ENCODE assay signal across 21 cellular contexts in the genomic region with DNA sequence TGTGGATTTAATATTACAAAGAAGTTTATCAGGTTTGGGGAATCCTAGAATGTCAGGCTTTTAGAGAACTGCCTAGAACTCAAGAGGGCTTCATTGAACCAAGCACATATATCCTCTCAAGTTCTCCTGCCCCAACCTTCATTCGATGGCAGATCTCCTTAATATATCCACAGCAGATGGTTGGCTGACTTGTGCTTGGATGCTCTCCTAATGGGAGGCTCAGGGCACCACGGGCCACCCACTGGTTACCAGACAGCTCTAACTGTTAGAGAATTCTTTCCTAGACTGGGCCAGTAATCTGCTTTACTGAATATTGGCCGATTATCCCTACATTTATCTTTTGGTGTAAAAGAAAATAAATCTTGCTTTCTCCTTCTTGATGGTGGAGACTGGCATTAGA.
DNase-seq lines count a peak whose midpoint lies in the region; ATAC-seq and TF ChIP-seq lines count a peak whose summit lies in the region.
"Had no signal": no experiment of that assay in that cellular context is flagged by ENCODE, and none has a peak within 500 bp of the region (broad histone marks: within the 10 kb centered on the region; RNA-seq: fewer than 3 reads in every experiment).

No MANE protein-coding gene starts in this region.

- in situ Hi-C loops in G401 (cut with HindIII; ENCODE audit: low sequenced_read_pairs) = no loop called here

- DNase-seq in NCI-H2171 treated with DMSO at 0.1 percent for 48 hours (lab: John Stamatoyannopoulos, UW) = peak; percentile 9
- DNase-seq in NCI-H2171 (lab: John Stamatoyannopoulos, UW) = no peak
- peak; percentile 86 for DNase-seq in G401 (ENCODE audit: low spot score)
- peak; percentile 78 for DNase-seq in WERI-Rb-1
- DNase-seq in pons (ENCODE audit: low spot score) = peak; percentile 8
- no peak for DNase-seq in activated CD4-positive, alpha-beta T cell treated with anti-CD3 and anti-CD28 coated beads for 48 hours
- DNase-seq: 8988T; ACHN; AML-193; BE2C; CD4-positive, alpha-beta T cell; CD8-positive, alpha-beta memory T cell; DMS79; EL; GF-D8; H7; HCEC 1CT had no signal

- H3K4me3 ChIP-seq in WERI-Rb-1 (ENCODE audit: low read depth, low read length) = no peak overlapping the region
- H3K4me3 ChIP-seq: A549; BLaER1 treated with 17β-estradiol and CSF1 and Interleukin-3, amounts not matched to agents 10 nM and 100 nM; GM23248 had no signal

- TF ChIP-seq CTCF in WERI-Rb-1 (IDR thresholded peaks at IDR 0.05; ENCODE audit: low read depth, low read length) = no peak

- H3K27ac ChIP-seq in WERI-Rb-1 = no peak overlapping the region
- H3K27ac ChIP-seq: A549; BLaER1 treated with 17β-estradiol and CSF1 and Interleukin-3, amounts not matched to agents 10 nM and 100 nM; GM23248 had no signal

- no peaks in the 10 kb centered on the region for H3K27me3 ChIP-seq in WERI-Rb-1 (ENCODE audit: insufficient read depth, low read depth, severe bottlenecking)
- H3K27me3 ChIP-seq: BE2C; BLaER1 treated with 17β-estradiol and CSF1 and Interleukin-3, amounts not matched to agents 10 nM and 100 nM had no signal

- H3K36me3 ChIP-seq in WERI-Rb-1 = no peaks in the 10 kb centered on the region
- H3K36me3 ChIP-seq: BE2C had no signal

- no peak for ATAC-seq in GM21526 (IDR thresholded peaks at IDR 0.05; ENCODE audit: low FRiP score, unreplicated experiment)
- ATAC-seq: A549 had no signal

- peaks cover 21% of the 10 kb centered on the region for H3K9me3 ChIP-seq in WERI-Rb-1 (ENCODE audit: severe bottlenecking)
- H3K9me3 ChIP-seq: BE2C had no signal

Comparison
In these comparisons a context has a peak if more than half of its experiments do, and no peak if none do; other contexts are left out.
1. DNase-seq: peak in NCI-H2171 treated with DMSO at 0.1 percent for 48 hours (single experiment), G401 (single experiment), WERI-Rb-1 (single experiment) and pons (single experiment); none in NCI-H2171 (single experiment) and activated CD4-positive, alpha-beta T cell treated with anti-CD3 and anti-CD28 coated beads for 48 hours (single experiment).